In genomic region chr10:113603057-113603777, GRCh38 we compare ENCODE assay signal across 21 cellular contexts. TPM values are rescaled to one million over a fixed set of nuclear protein-coding genes. Genes with fewer than 3 reads are reported as not detected.
"Had no signal": no experiment of that assay in that cellular context is flagged by ENCODE, and none has a peak within 500 bp of the region (broad histone marks: within the 10 kb centered on the region; RNA-seq: fewer than 3 reads in every experiment).

No MANE protein-coding gene starts in this region.

- H3K9me3 ChIP-seq: mucosa of descending colon, pancreas, sigmoid colon, suprapubic skin, thyroid gland, upper lobe of left lung, vagina had no signal

- H3K4me3 ChIP-seq: mucosa of descending colon, pancreas, sigmoid colon, suprapubic skin, thyroid gland, upper lobe of left lung, vagina had no signal

- ATAC-seq: esophagus mucosa; mucosa of descending colon; naive thymus-derived CD8-positive, alpha-beta T cell; pancreas had no signal

- DNase-seq: effector memory CD4-positive, alpha-beta T cell; immature natural killer cell; mucosa of descending colon; naive thymus-derived CD8-positive, alpha-beta T cell; nucleus accumbens; pancreas; retina; sigmoid colon; small intestine; stimulated activated CD4-positive, alpha-beta T cell treated with anti-CD3 and anti-CD28 coated beads, Interleukin-12 subunit alpha, Interleukin-12 subunit beta, amount 100 ng/mL, for 4 hours; stimulated activated naive CD4-positive, alpha-beta T cell; thyroid gland; upper lobe of left lung had no signal

- H3K27me3 ChIP-seq: pancreas, sigmoid colon, thyroid gland, upper lobe of left lung, vagina had no signal

- H3K4me1 ChIP-seq: pancreas, sigmoid colon, suprapubic skin, thyroid gland, upper lobe of left lung, vagina had no signal

- H3K36me3 ChIP-seq: pancreas, sigmoid colon, suprapubic skin, thyroid gland, upper lobe of left lung, vagina had no signal

- H3K27ac ChIP-seq: pancreas, sigmoid colon, suprapubic skin, thyroid gland, upper lobe of left lung, vagina had no signal

RNA-seq across cellular contexts. Expression of gene HABP2, which starts 50.4 kb away (rescaled TPM):
- total RNA-seq: fibroblast of lung; frontal cortex; lung microvascular endothelial cell; mucosa of descending colon; naive thymus-derived CD8-positive, alpha-beta T cell; sigmoid colon; thyroid gland; vagina had no signal
- polyA plus RNA-seq: fibroblast of lung; immature natural killer cell; keratinocyte; naive thymus-derived CD8-positive, alpha-beta T cell; neural cell; sigmoid colon had no signal
